21 cellular contexts compared by ENCODE assay signal in genomic region chr4:148170408-148171385, GRCh38.
DNase-seq lines count a peak whose midpoint lies in the region; ATAC-seq, FAIRE-seq and TF ChIP-seq lines count a peak whose summit lies in the region.
"Had no signal": no experiment of that assay in that cellular context is flagged by ENCODE, and none has a peak within 500 bp of the region (broad histone marks: within the 10 kb centered on the region; RNA-seq: fewer than 3 reads in every experiment).

No MANE protein-coding gene starts in this region.

- no peaks in the 10 kb centered on the region for H3K36me3 ChIP-seq in small intestine (ENCODE audit: control insufficient read depth in 2 of 2, insufficient read depth in 2 of 2, low read length in 2 of 2)
- H3K36me3 ChIP-seq: lower lobe of right lung had no signal

- WGBS in small intestine, 3 donors = 17 to 54% (median 26%) methylated on average over 7 of the region's 7 CpGs

- peaks cover 2% of the 10 kb centered on the region for H3K9me3 ChIP-seq in small intestine (ENCODE audit: control insufficient read depth, low read depth)
- H3K9me3 ChIP-seq: lower lobe of right lung had no signal

- no peak for ATAC-seq in HG03196 (IDR thresholded peaks at IDR 0.05; ENCODE audit: unreplicated experiment)
- ATAC-seq in GM21825 (IDR thresholded peaks at IDR 0.05; ENCODE audit: unreplicated experiment) = no peak
- ATAC-seq: activated CD4-positive, CD25-positive, alpha-beta regulatory T cell treated with anti-CD3 and anti-CD28 coated beads, Interleukin-2, amount 50 U/mL, for 24 hours; sciatic nerve had no signal

- H3K27ac ChIP-seq in RWPE1 = no peak overlapping the region
- H3K27ac ChIP-seq in epithelial cell of prostate = peak overlapping the region; percentile 89
- H3K27ac ChIP-seq in small intestine (ENCODE audit: low read depth in 1 of 2, low read length in 1 of 2) = peak overlapping the region in 1 of 2 donors; percentile 61
- H3K27ac ChIP-seq: lower lobe of right lung, parathyroid adenoma, PC-9 had no signal

- TF ChIP-seq CTCF in RWPE1 (conservative IDR thresholded peaks at IDR 0.05; ENCODE audit: low read depth) = no peak

- peaks cover 6 to 7% of the 10 kb centered on the region in 2 donors for H3K4me1 ChIP-seq in small intestine (ENCODE audit: control insufficient read depth in 2 of 2, insufficient read depth in 1 of 2, low read depth in 1 of 2, low read length in 1 of 2)
- H3K4me1 ChIP-seq: lower lobe of right lung, parathyroid adenoma had no signal

- POLR2A ChIA-PET in HEK293T (lab: Yijun Ruan, JAX) = no interaction called here
- POLR2A ChIA-PET in RWPE1 (lab: Yijun Ruan, JAX; ENCODE audit: low non-redundant PET) = no interaction called here

- H3K27me3 ChIP-seq in small intestine (ENCODE audit: control insufficient read depth in 2 of 2, insufficient read depth in 2 of 2, low read length in 2 of 2) = no peaks in the 10 kb centered on the region

- no peak for FAIRE-seq in small intestine (lab: Jason Lieb, UNC)

- no peak for DNase-seq in HEK293T (ENCODE audit: extremely low spot score)
- DNase-seq in RWPE1 (ENCODE audit: low spot score) = peak; percentile 14
- DNase-seq in epithelial cell of prostate (ENCODE audit: low read depth, low spot score) = peak; percentile 68
- DNase-seq in small intestine = peak; percentile 87
- DNase-seq in OCI-M1 (lab: John Stamatoyannopoulos, UW) = no peak
- DNase-seq: anterior cingulate cortex; Calu3; central memory CD4-positive, alpha-beta T cell; effector CD4-positive, alpha-beta T cell; head of caudate nucleus; immature natural killer cell; lower lobe of right lung; NCI-H526; PC-9; stimulated activated naive CD4-positive, alpha-beta T cell treated with Interleukin-2 at 50 U/mL for 16 hours; trophoblast cell had no signal

- CTCF ChIA-PET in HEK293T (lab: Yijun Ruan, JAX) (interaction anchor here (1.2 kb wide), 1 partner anchor 30 kb away, joined by 3 read pairs; no protein-coding TSS in a partner anchor), RWPE1 (lab: Yijun Ruan, JAX) (interaction anchor here (0.7 kb wide), 1 partner anchor 167 kb away, joined by 4 read pairs; no protein-coding TSS in a partner anchor)

- H3K4me3 ChIP-seq in small intestine (ENCODE audit: low read depth in 1 of 2, low read length in 2 of 2) = no peak overlapping the region
- H3K4me3 ChIP-seq: lower lobe of right lung, PC-9 had no signal

TF ChIP-seq in HEK293T, 16 proteins besides CTCF, POLR2A, EP300 and RAD21:
- TF ChIP-seq HDGF (IDR thresholded peaks at IDR 0.05; ENCODE audit: borderline replicate concordance) (no peak), PKNOX1 (IDR thresholded peaks at IDR 0.05) (peak; percentile 23; the same call in 1 of the 2 replicates), FOXM1 (IDR thresholded peaks at IDR 0.05; ENCODE audit: borderline replicate concordance) (no peak)

Comparison
In these comparisons a context has a peak if more than half of its experiments do, and no peak if none do; other contexts are left out.
1. DNase-seq: peak in RWPE1 (single experiment), epithelial cell of prostate (single experiment) and small intestine (single experiment); none in HEK293T (single experiment) and OCI-M1 (single experiment).